1 cellular context compared by ENCODE assay signal in genomic region chrX:20965270-20966044, GRCh38.
TF ChIP-seq lines count a peak whose summit lies in the region.

No MANE protein-coding gene starts in this region.

TF ChIP-seq in H1, 55 proteins besides CTCF, POLR2A, EP300 and RAD21:
- TF ChIP-seq POLR2AphosphoS5 (IDR thresholded peaks at IDR 0.05; ENCODE audit: low read depth, low read length) (no peak), RFX5 (IDR thresholded peaks at IDR 0.05; ENCODE audit: borderline replicate concordance, low read depth, low read length) (no peak)
TF ChIP-seq in H1: peak in this region for 0.
